In the genomic region with DNA sequence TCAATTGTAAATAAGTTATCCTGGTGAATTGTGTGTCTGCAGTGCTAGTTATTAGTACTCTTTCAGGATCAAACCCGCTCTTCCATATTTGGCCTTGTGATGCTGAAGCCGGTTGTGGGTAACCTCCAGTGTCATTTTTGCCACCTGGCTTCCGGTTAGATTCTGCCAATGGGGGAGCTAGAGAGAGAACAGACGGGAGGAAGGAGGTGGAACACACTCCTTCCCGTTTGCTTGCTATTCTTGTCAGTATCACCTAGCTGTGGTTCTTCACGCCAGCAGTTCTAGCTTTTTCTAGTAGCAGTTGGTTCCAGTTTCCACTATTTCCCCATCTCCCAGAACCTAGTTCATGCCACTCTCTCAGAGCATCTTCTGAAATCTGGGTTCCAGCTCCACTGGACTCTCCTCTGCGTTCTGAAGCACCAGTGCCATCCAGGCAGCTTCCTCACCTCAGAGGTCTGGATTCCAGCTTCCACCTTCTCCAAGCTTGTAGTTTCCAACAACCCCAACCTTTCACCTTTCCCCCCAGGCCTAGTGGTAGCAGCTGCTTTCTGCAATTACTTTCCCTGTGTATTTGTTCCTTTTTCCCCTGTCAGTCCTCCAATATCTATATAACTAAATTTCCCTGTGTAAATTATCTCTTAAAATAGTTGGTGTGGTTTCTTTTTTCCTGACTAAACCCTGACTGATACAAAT, we compare ENCODE assay signal across 2 cellular contexts.
TF ChIP-seq lines count a peak whose summit lies in the region.

No MANE protein-coding gene starts in this region.

TF ChIP-seq in GM23338, 12 proteins besides CTCF, POLR2A, EP300 and RAD21 (continues in another document):
- no peak for TF ChIP-seq EZH2 (IDR thresholded peaks at IDR 0.05; ENCODE audit: low read depth, unreplicated experiment)
- TF ChIP-seq STAT1 (IDR thresholded peaks at IDR 0.05; ENCODE audit: unreplicated experiment): no peak
- no peak for TF ChIP-seq JUNB (IDR thresholded peaks at IDR 0.05; ENCODE audit: unreplicated experiment)
- TF ChIP-seq REST (IDR thresholded peaks at IDR 0.05; ENCODE audit: unreplicated experiment): no peak
- TF ChIP-seq EZH2phosphoT487 (IDR thresholded peaks at IDR 0.05; ENCODE audit: unreplicated experiment): no peak
- TF ChIP-seq, protein P1, sequence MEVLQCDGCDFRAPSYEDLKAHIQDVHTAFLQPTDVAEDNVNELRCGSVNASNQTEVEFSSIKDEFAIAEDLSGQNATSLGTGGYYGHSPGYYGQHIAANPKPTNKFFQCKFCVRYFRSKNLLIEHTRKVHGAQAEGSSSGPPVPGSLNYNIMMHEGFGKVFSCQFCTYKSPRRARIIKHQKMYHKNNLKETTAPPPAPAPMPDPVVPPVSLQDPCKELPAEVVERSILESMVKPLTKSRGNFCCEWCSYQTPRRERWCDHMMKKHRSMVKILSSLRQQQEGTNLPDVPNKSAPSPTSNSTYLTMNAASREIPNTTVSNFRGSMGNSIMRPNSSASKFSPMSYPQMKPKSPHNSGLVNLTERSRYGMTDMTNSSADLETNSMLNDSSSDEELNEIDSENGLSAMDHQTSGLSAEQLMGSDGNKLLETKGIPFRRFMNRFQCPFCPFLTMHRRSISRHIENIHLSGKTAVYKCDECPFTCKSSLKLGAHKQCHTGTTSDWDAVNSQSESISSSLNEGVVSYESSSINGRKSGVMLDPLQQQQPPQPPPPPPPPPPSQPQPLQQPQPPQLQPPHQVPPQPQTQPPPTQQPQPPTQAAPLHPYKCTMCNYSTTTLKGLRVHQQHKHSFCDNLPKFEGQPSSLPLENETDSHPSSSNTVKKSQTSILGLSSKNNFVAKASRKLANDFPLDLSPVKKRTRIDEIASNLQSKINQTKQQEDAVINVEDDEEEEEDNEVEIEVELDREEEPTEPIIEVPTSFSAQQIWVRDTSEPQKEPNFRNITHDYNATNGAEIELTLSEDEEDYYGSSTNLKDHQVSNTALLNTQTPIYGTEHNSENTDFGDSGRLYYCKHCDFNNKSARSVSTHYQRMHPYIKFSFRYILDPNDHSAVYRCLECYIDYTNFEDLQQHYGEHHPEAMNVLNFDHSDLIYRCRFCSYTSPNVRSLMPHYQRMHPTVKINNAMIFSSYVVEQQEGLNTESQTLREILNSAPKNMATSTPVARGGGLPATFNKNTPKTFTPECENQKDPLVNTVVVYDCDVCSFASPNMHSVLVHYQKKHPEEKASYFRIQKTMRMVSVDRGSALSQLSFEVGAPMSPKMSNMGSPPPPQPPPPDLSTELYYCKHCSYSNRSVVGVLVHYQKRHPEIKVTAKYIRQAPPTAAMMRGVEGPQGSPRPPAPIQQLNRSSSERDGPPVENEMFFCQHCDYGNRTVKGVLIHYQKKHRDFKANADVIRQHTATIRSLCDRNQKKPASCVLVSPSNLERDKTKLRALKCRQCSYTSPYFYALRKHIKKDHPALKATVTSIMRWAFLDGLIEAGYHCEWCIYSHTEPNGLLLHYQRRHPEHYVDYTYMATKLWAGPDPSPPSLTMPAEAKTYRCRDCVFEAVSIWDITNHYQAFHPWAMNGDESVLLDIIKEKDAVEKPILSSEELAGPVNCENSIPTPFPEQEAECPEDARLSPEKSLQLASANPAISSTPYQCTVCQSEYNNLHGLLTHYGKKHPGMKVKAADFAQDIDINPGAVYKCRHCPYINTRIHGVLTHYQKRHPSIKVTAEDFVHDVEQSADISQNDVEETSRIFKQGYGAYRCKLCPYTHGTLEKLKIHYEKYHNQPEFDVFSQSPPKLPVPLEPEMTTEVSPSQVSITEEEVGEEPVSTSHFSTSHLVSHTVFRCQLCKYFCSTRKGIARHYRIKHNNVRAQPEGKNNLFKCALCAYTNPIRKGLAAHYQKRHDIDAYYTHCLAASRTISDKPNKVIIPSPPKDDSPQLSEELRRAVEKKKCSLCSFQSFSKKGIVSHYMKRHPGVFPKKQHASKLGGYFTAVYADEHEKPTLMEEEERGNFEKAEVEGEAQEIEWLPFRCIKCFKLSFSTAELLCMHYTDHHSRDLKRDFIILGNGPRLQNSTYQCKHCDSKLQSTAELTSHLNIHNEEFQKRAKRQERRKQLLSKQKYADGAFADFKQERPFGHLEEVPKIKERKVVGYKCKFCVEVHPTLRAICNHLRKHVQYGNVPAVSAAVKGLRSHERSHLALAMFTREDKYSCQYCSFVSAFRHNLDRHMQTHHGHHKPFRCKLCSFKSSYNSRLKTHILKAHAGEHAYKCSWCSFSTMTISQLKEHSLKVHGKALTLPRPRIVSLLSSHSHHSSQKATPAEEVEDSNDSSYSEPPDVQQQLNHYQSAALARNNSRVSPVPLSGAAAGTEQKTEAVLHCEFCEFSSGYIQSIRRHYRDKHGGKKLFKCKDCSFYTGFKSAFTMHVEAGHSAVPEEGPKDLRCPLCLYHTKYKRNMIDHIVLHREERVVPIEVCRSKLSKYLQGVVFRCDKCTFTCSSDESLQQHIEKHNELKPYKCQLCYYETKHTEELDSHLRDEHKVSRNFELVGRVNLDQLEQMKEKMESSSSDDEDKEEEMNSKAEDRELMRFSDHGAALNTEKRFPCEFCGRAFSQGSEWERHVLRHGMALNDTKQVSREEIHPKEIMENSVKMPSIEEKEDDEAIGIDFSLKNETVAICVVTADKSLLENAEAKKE (CRISPR knock-in tag; IDR thresholded peaks at IDR 0.05): no peak
- no peak for TF ChIP-seq NANOG (IDR thresholded peaks at IDR 0.05; ENCODE audit: borderline replicate concordance)
- TF ChIP-seq CREB1 (CRISPR knock-in tag; IDR thresholded peaks at IDR 0.05; ENCODE audit: low read depth): no peak
- TF ChIP-seq ZNF114 (CRISPR knock-in tag; IDR thresholded peaks at IDR 0.05): no peak
- TF ChIP-seq POLR2AphosphoS5 (IDR thresholded peaks at IDR 0.05; ENCODE audit: low read depth): no peak

TF ChIP-seq in WTC11, 78 proteins besides CTCF, POLR2A, EP300 and RAD21:
- TF ChIP-seq PRRX2 (CRISPR knock-in tag; IDR thresholded peaks at IDR 0.05) (no peak), SOX15 (CRISPR knock-in tag; IDR thresholded peaks at IDR 0.05) (no peak), GTF2I (CRISPR knock-in tag; conservative IDR thresholded peaks at IDR 0.05) (no peak), CREM (CRISPR knock-in tag; IDR thresholded peaks at IDR 0.05) (no peak), FOXP1 (CRISPR knock-in tag; IDR thresholded peaks at IDR 0.05; ENCODE audit: borderline replicate concordance) (no peak), CDX4 (CRISPR knock-in tag; IDR thresholded peaks at IDR 0.05; ENCODE audit: borderline replicate concordance) (no peak), ZNF532 (CRISPR knock-in tag; IDR thresholded peaks at IDR 0.05; ENCODE audit: borderline replicate concordance) (no peak), NR1H2 (CRISPR knock-in tag; IDR thresholded peaks at IDR 0.05) (no peak), MYBL2 (CRISPR knock-in tag; IDR thresholded peaks at IDR 0.05) (no peak), ELF4 (CRISPR knock-in tag; IDR thresholded peaks at IDR 0.05; ENCODE audit: low read depth) (no peak), E2F1 (CRISPR knock-in tag; IDR thresholded peaks at IDR 0.05) (no peak)
- TF ChIP-seq, protein P2, sequence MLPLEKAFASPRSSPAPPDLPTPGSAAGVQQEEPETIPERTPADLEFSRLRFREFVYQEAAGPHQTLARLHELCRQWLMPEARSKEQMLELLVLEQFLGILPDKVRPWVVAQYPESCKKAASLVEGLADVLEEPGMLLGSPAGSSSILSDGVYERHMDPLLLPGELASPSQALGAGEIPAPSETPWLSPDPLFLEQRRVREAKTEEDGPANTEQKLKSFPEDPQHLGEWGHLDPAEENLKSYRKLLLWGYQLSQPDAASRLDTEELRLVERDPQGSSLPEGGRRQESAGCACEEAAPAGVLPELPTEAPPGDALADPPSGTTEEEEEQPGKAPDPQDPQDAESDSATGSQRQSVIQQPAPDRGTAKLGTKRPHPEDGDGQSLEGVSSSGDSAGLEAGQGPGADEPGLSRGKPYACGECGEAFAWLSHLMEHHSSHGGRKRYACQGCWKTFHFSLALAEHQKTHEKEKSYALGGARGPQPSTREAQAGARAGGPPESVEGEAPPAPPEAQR (CRISPR knock-in tag; IDR thresholded peaks at IDR 0.05): no peak
- TF ChIP-seq, protein P3, sequence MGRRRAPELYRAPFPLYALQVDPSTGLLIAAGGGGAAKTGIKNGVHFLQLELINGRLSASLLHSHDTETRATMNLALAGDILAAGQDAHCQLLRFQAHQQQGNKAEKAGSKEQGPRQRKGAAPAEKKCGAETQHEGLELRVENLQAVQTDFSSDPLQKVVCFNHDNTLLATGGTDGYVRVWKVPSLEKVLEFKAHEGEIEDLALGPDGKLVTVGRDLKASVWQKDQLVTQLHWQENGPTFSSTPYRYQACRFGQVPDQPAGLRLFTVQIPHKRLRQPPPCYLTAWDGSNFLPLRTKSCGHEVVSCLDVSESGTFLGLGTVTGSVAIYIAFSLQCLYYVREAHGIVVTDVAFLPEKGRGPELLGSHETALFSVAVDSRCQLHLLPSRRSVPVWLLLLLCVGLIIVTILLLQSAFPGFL (CRISPR knock-in tag; IDR thresholded peaks at IDR 0.05; ENCODE audit: borderline replicate concordance): no peak
- TF ChIP-seq, protein P4, sequence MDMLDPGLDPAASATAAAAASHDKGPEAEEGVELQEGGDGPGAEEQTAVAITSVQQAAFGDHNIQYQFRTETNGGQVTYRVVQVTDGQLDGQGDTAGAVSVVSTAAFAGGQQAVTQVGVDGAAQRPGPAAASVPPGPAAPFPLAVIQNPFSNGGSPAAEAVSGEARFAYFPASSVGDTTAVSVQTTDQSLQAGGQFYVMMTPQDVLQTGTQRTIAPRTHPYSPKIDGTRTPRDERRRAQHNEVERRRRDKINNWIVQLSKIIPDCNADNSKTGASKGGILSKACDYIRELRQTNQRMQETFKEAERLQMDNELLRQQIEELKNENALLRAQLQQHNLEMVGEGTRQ (CRISPR knock-in tag; IDR thresholded peaks at IDR 0.05): no peak
- TF ChIP-seq, protein P5, sequence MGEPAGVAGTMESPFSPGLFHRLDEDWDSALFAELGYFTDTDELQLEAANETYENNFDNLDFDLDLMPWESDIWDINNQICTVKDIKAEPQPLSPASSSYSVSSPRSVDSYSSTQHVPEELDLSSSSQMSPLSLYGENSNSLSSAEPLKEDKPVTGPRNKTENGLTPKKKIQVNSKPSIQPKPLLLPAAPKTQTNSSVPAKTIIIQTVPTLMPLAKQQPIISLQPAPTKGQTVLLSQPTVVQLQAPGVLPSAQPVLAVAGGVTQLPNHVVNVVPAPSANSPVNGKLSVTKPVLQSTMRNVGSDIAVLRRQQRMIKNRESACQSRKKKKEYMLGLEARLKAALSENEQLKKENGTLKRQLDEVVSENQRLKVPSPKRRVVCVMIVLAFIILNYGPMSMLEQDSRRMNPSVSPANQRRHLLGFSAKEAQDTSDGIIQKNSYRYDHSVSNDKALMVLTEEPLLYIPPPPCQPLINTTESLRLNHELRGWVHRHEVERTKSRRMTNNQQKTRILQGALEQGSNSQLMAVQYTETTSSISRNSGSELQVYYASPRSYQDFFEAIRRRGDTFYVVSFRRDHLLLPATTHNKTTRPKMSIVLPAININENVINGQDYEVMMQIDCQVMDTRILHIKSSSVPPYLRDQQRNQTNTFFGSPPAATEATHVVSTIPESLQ (CRISPR knock-in tag; IDR thresholded peaks at IDR 0.05): no peak
- TF ChIP-seq, protein P6, sequence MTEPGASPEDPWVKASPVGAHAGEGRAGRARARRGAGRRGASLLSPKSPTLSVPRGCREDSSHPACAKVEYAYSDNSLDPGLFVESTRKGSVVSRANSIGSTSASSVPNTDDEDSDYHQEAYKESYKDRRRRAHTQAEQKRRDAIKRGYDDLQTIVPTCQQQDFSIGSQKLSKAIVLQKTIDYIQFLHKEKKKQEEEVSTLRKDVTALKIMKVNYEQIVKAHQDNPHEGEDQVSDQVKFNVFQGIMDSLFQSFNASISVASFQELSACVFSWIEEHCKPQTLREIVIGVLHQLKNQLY (CRISPR knock-in tag; IDR thresholded peaks at IDR 0.05): no peak
TF ChIP-seq in WTC11: peak in this region for 0.
